ENCODE assay signal across 8 cellular contexts in the genomic region with DNA sequence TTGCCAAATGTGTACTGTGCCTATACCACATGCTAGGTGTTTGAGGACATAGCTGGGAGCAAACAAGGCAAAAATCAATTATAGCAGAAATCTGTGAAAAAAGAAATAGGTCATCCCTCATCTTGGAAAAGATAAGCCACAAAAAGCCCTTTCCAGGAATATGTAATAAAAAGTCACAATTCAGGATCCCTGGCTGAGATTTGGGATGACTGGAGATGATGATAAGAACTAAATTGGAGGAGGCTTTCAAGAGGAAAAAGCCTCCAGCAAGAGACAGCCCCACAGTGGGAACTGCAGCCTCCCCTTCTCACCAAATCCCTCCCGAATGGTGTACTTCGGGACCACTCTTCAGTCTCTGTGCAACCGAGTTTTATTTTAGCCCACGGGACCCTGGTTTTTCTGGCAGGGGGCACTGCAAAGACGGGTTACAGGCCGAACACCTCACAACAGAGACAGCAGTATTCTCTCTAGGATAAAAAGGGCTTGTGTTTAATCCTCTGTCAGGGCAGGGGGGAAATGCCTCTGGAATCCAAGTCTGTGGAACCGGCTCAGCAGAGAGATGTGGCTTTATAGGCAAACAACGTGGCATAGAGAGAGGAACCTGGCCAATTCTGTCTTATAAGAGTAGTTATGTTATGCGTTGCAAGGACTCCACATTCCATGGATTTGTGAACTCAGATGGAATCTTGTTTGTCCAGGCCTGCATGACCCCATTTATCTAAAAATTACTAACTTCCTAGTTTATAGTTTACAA. TPM values are rescaled to one million over a fixed set of nuclear protein-coding genes. Genes with fewer than 3 reads are reported as not detected.
DNase-seq lines count a peak whose midpoint lies in the region; ATAC-seq and TF ChIP-seq lines count a peak whose summit lies in the region.

No MANE protein-coding gene starts in this region.

- H4K5ac ChIP-seq in IMR-90 (ENCODE audit: low read depth, low read length) = peak overlapping the region; percentile 94

- 50% methylated on average over 2 of the region's 9 CpGs; no CpG with 5 or more reads in 1 of the 2 experiments for WGBS in IMR-90 (ENCODE audit: extremely low coverage in 2 of 2, insufficient read length in 1 of 2), 2 experiments
- 2% methylated on average over 9 of the region's 9 CpGs for WGBS in smooth muscle cell (ENCODE audit: low lambda C conversion rate)

- H3K4ac ChIP-seq in IMR-90 (ENCODE audit: low read depth, low read length) = peak overlapping the region; percentile 88

- no peaks in the 10 kb centered on the region for H3K36me3 Mint-ChIP-seq in stimulated activated effector memory CD8-positive, alpha-beta T cell treated with anti-CD3 and anti-CD28 coated beads, Interleukin-12 subunit alpha, Interleukin-12 subunit beta, amount 100 ng/mL, for 72 hours

- peak overlapping the region; percentile 54; the same call in 2 of the 3 replicates for H2BK15ac ChIP-seq in IMR-90 (ENCODE audit: low read depth, low read length)

- peaks cover 13% of the 10 kb centered on the region for H3K9me1 ChIP-seq in IMR-90 (ENCODE audit: insufficient read depth, low read length)

- no peak overlapping the region for H3K4me3 Mint-ChIP-seq in stimulated activated effector memory CD8-positive, alpha-beta T cell treated with anti-CD3 and anti-CD28 coated beads, Interleukin-12 subunit alpha, Interleukin-12 subunit beta, amount 100 ng/mL, for 72 hours

- peak overlapping the region; percentile 62 for H3K9ac ChIP-seq in IMR-90 (ENCODE audit: low read depth, low read length)
- peak overlapping the region; percentile 66 for H3K9ac ChIP-seq in smooth muscle cell (ENCODE audit: low read depth)

- H3K4me1 ChIP-seq in IMR-90 (ENCODE audit: control insufficient read depth, insufficient read depth, low read length) = peaks cover 15% of the 10 kb centered on the region
- H3K4me1 ChIP-seq in smooth muscle cell (ENCODE audit: low read depth) = peaks cover 40% of the 10 kb centered on the region
- H3K4me1 ChIP-seq in OCI-LY7 (ENCODE audit: insufficient read depth, low read length, poor library complexity, severe bottlenecking) = peaks cover 33% of the 10 kb centered on the region

- peak overlapping the region; percentile 97 for H3K18ac ChIP-seq in IMR-90 (ENCODE audit: low read depth, low read length)

- no peak for TF ChIP-seq CTCF in IMR-90 (conservative IDR thresholded peaks at IDR 0.05; ENCODE audit: low read depth, low read length)
- no peak for TF ChIP-seq CTCF in smooth muscle cell (IDR thresholded peaks at IDR 0.05; ENCODE audit: borderline replicate concordance, insufficient read depth, poor library complexity, severe bottlenecking)
- no peak for TF ChIP-seq CTCF in OCI-LY7 (conservative IDR thresholded peaks at IDR 0.05; ENCODE audit: low read length)

- peak overlapping the region; percentile 63 for H3K4me2 ChIP-seq in IMR-90 (ENCODE audit: low read depth, low read length)
- peak overlapping the region; percentile 91 for H3K4me2 ChIP-seq in smooth muscle cell
- H3K4me2 ChIP-seq in OCI-LY7 (ENCODE audit: low read length) = no peak overlapping the region

- no peak for TF ChIP-seq RAD21 in IMR-90 (IDR thresholded peaks at IDR 0.05; ENCODE audit: low read length)

- BruUV-seq in IMR-90 (replicated peaks; lab: Mats Ljungman, UMichigan) (TSS peak; percentile 91), OCI-LY7 (replicated peaks; lab: Mats Ljungman, UMichigan) (no TSS peak)

- H2AFZ ChIP-seq in IMR-90 (replicated peaks; ENCODE audit: low read length, poor library complexity) (peak overlapping the region; percentile 70), smooth muscle cell (ENCODE audit: low read depth) (no peak overlapping the region), OCI-LY7 (ENCODE audit: low read length) (no peak overlapping the region)

- peak overlapping the region; percentile 88 for H3K27ac ChIP-seq in IMR-90 (ENCODE audit: insufficient read depth, low read length)
- peak overlapping the region; percentile 93 for H3K27ac ChIP-seq in smooth muscle cell (ENCODE audit: low read depth)
- H3K27ac ChIP-seq in OCI-LY7 (ENCODE audit: low read depth, low read length, poor library complexity, severe bottlenecking) = no peak overlapping the region

- H3K36me3 ChIP-seq in IMR-90 (ENCODE audit: control insufficient read depth, insufficient read depth, low read length) = no peaks in the 10 kb centered on the region
- no peaks in the 10 kb centered on the region for H3K36me3 ChIP-seq in smooth muscle cell (ENCODE audit: low read depth)
- H3K36me3 ChIP-seq in OCI-LY7 (ENCODE audit: insufficient read depth, low read length) = no peaks in the 10 kb centered on the region

- peaks cover 10% of the 10 kb centered on the region for H3K4me1 Mint-ChIP-seq in stimulated activated effector memory CD8-positive, alpha-beta T cell treated with anti-CD3 and anti-CD28 coated beads, Interleukin-12 subunit alpha, Interleukin-12 subunit beta, amount 100 ng/mL, for 72 hours

- no peaks in the 10 kb centered on the region for H3K9me3 Mint-ChIP-seq in stimulated activated effector memory CD8-positive, alpha-beta T cell treated with anti-CD3 and anti-CD28 coated beads, Interleukin-12 subunit alpha, Interleukin-12 subunit beta, amount 100 ng/mL, for 72 hours

- H3K14ac ChIP-seq in IMR-90 (replicated peaks; ENCODE audit: low read depth, low read length) = peak overlapping the region; percentile 49; the same call in 1 of the 2 replicates

- peaks cover 7 to 25% of the 10 kb centered on the region in 2 experiments; a peak in 3 of 4 replicates for H3K79me1 ChIP-seq in IMR-90 (ENCODE audit: low read depth in 1 of 2, low read length in 2 of 2)

- CTCF ChIA-PET in IMR-90 (lab: Yijun Ruan, JAX) (interaction anchor here (1.2 kb wide), 1 partner anchor 77 kb away, joined by 3 read pairs; no protein-coding TSS in a partner anchor), OCI-LY7 (lab: Charles Lee; ENCODE audit: unreplicated experiment) (no interaction called here)

- DNase-seq in IMR-90 (peak; percentile 81), astrocyte of the hippocampus (ENCODE audit: low read depth, low spot score) (peak; percentile 85), kidney tubule cell (ENCODE audit: low spot score) (peak; percentile 88), smooth muscle cell (lab: John Stamatoyannopoulos, UW; ENCODE audit: unreplicated experiment) (no peak), OCI-LY7 (ENCODE audit: low spot score) (no peak), activated T-cell treated with anti-CD3 and anti-CD28 coated beads for 4 hours (no peak)
- DNase-seq in stimulated activated effector memory CD8-positive, alpha-beta T cell treated with anti-CD3 and anti-CD28 coated beads, Interleukin-12 subunit alpha, Interleukin-12 subunit beta, amount 100 ng/mL, for 72 hours (ENCODE audit: low spot score in 2 of 2) = no peak

- H3F3A ChIP-seq in smooth muscle cell (ENCODE audit: low read depth) = peaks cover 35% of the 10 kb centered on the region

- H3K27me3 ChIP-seq in IMR-90 (ENCODE audit: control insufficient read depth, insufficient read depth, low read length) = no peaks in the 10 kb centered on the region
- H3K27me3 ChIP-seq in smooth muscle cell (ENCODE audit: low read depth) = no peaks in the 10 kb centered on the region

- H3K27ac Mint-ChIP-seq in stimulated activated effector memory CD8-positive, alpha-beta T cell treated with anti-CD3 and anti-CD28 coated beads, Interleukin-12 subunit alpha, Interleukin-12 subunit beta, amount 100 ng/mL, for 72 hours = no peak overlapping the region

- H3K56ac ChIP-seq in IMR-90 (ENCODE audit: extremely low read depth, insufficient read depth, low read length) = peak overlapping the region; percentile 86; the same call in 1 of the 2 replicates

- peak overlapping the region; percentile 89 for H2BK20ac ChIP-seq in IMR-90 (ENCODE audit: low read depth, low read length)

- intact Hi-C loops in IMR-90 (cut with micrococcal nuclease) = loop anchor here (5.0 kb wide), 2 partner anchors 37 to 43 kb away; no protein-coding TSS in a partner anchor
- intact Hi-C loops in OCI-LY7 (cut with micrococcal nuclease; ENCODE audit: unreplicated experiment) = no loop called here

- no peak; the same call in 1 of the 2 replicates for TF ChIP-seq POLR2A in IMR-90 (IDR thresholded peaks at IDR 0.05; ENCODE audit: low read depth, low read length)

- ATAC-seq in IMR-90 (ENCODE audit: low read depth) (peak; percentile 24), GM21367 (IDR thresholded peaks at IDR 0.05; ENCODE audit: unreplicated experiment) (no peak)
- no peak for ATAC-seq in stimulated activated effector memory CD8-positive, alpha-beta T cell treated with anti-CD3 and anti-CD28 coated beads, Interleukin-12 subunit alpha, Interleukin-12 subunit beta, amount 100 ng/mL, for 72 hours

- POLR2A ChIA-PET in IMR-90 (lab: Charles Lee; ENCODE audit: unreplicated experiment) (interaction anchor here (0.6 kb wide), 2 partner anchors 75 to 105 kb away, joined by 3 read pairs; no protein-coding TSS in a partner anchor), OCI-LY7 (lab: Charles Lee) (interaction anchor here (1.0 kb wide), 1 partner anchor 17 kb away, joined by 3 read pairs; no protein-coding TSS in a partner anchor)

- H2BK5ac ChIP-seq in IMR-90 (ENCODE audit: low read depth, low read length, poor library complexity, severe bottlenecking) = peak overlapping the region; percentile 78

- peak overlapping the region; percentile 15 to 91 for H4K8ac ChIP-seq in IMR-90 (ENCODE audit: low read depth in 2 of 2, low read length in 2 of 2)

- H4K20me1 ChIP-seq in IMR-90 (ENCODE audit: insufficient read depth, low read length) = no peaks in the 10 kb centered on the region
- H4K20me1 ChIP-seq in smooth muscle cell (ENCODE audit: low read depth) = peaks cover 34% of the 10 kb centered on the region
- H4K20me1 ChIP-seq in OCI-LY7 (ENCODE audit: insufficient read depth, low read length) = no peaks in the 10 kb centered on the region

- peak overlapping the region; percentile 56; the same call in 1 of the 2 replicates for H2AK5ac ChIP-seq in IMR-90 (ENCODE audit: low read depth, low read length)

- H3K4me3 ChIP-seq in IMR-90 (ENCODE audit: insufficient read depth, low read depth, low read length) (no peak overlapping the region), smooth muscle cell (peak overlapping the region; percentile 66), OCI-LY7 (ENCODE audit: low read depth, low read length, poor library complexity, severe bottlenecking) (no peak overlapping the region)

- peaks cover 35% of the 10 kb centered on the region for H3K79me2 ChIP-seq in smooth muscle cell (ENCODE audit: low read depth)
- H3K79me2 ChIP-seq in OCI-LY7 (ENCODE audit: insufficient read depth, low read depth, low read length) = no peaks in the 10 kb centered on the region

- in situ Hi-C loops in IMR-90 (cut with MboI; ENCODE audit: low sequenced_read_pairs) = no loop called here

- peak overlapping the region; percentile 92 for H2BK120ac ChIP-seq in IMR-90 (ENCODE audit: low read depth, low read length)

- H3K23ac ChIP-seq in IMR-90 (ENCODE audit: low read depth, low read length) = 0 out of 2 replicates have a peak overlapping the region, but pooled peaks have one; percentile 78

- H3K9me2 ChIP-seq in OCI-LY7 (ENCODE audit: insufficient read depth, low read length) = no peaks in the 10 kb centered on the region

- H3K9me3 ChIP-seq in IMR-90 (ENCODE audit: control insufficient read depth, insufficient read depth, low read length) (no peaks in the 10 kb centered on the region), smooth muscle cell (replicated peaks; ENCODE audit: low read depth) (no peaks in the 10 kb centered on the region), OCI-LY7 (ENCODE audit: low read length) (no peaks in the 10 kb centered on the region)

- H2AK9ac ChIP-seq in IMR-90 (replicated peaks; ENCODE audit: low read depth, low read length, poor library complexity) = peak overlapping the region; percentile 20

- dilution Hi-C loops in IMR-90 (cut with HindIII; ENCODE audit: low sequenced_read_pairs, unreplicated experiment) = no loop called here

- peak overlapping the region; percentile 85 for H4K91ac ChIP-seq in IMR-90 (ENCODE audit: insufficient read depth, low read depth, low read length)

RNA-seq across cellular contexts. Expression of a gene that starts 1.2 kb away (rescaled TPM):
- 33.6 and 50.0 TPM in 2 replicates for total RNA-seq in IMR-90 (2012; rRNA removed)
- 43.1 and 53.8 TPM in 2 replicates for polyA plus RNA-seq in IMR-90 (2012; rRNA removed)
- polyA plus RNA-seq in IMR-90 (2012; cell fraction: cytosol; rRNA removed) = 47.4 and 70.5 TPM in 2 replicates
- polyA plus RNA-seq in IMR-90 (2012; cell fraction: nucleus; rRNA removed; ENCODE audit: low replicate concordance) = 28.7 and 43.9 TPM in 2 replicates
- total RNA-seq in smooth muscle cell = 187 and 276 TPM in 2 replicates
- polyA plus RNA-seq in smooth muscle cell = 356 and 524 TPM in 2 replicates
- 0.47 and 5.8 TPM in 2 replicates for total RNA-seq in OCI-LY7 (2014; rRNA removed; shearing (Covaris generic))
- not detected in 2 replicates for total RNA-seq in OCI-LY7 (2022)

Comparison
In these comparisons a context has a peak if more than half of its experiments do, and no peak if none do; other contexts are left out.
1. DNase-seq: peak in IMR-90 (single experiment), astrocyte of the hippocampus (single experiment) and kidney tubule cell (single experiment); none in smooth muscle cell (single experiment), stimulated activated effector memory CD8-positive, alpha-beta T cell treated with anti-CD3 and anti-CD28 coated beads, Interleukin-12 subunit alpha, Interleukin-12 subunit beta, amount 100 ng/mL, for 72 hours (0 of 2), OCI-LY7 (single experiment) and activated T-cell treated with anti-CD3 and anti-CD28 coated beads for 4 hours (single experiment).